Comparison of ENCODE assay signal across 8 cellular contexts in genomic region chr20:49989234-49990065, GRCh38. TPM values are rescaled to one million over a fixed set of nuclear protein-coding genes. Genes with fewer than 3 reads are reported as not detected.
DNase-seq lines count a peak whose midpoint lies in the region; ATAC-seq and TF ChIP-seq lines count a peak whose summit lies in the region.

No MANE protein-coding gene starts in this region.

- DNase-seq in G401 (ENCODE audit: low spot score) (peak; percentile 56), adipocyte (ENCODE audit: low read depth) (peak; percentile 75), left ventricle myocardium inferior (peak; percentile 59), retina (peak; percentile 28), GM10248 (ENCODE audit: extremely low spot score) (no peak), cortex of kidney (lab: John Stamatoyannopoulos, UW) (no peak)
- no peak for DNase-seq in stimulated activated CD8-positive, alpha-beta memory T cell treated with anti-CD3 and anti-CD28 coated beads, Interleukin-4, amount 100 ng/mL, for 48 hours

- POLR2A ChIA-PET in GM10248 (lab: Yijun Ruan, JAX): no interaction called here

- peak overlapping the region; percentile 76 for H3K9ac ChIP-seq in adipocyte (ENCODE audit: low read length)

- peaks cover 68% of the 10 kb centered on the region for H3K4me1 ChIP-seq in adipocyte (ENCODE audit: control insufficient read depth, insufficient read depth, low read length)
- peaks cover 77% of the 10 kb centered on the region for H3K4me1 ChIP-seq in left ventricle myocardium inferior

- no peak for ATAC-seq in HG02970 (IDR thresholded peaks at IDR 0.05; ENCODE audit: low FRiP score, unreplicated experiment)

- H3K9me3 ChIP-seq in adipocyte (ENCODE audit: control insufficient read depth, low read length) (no peaks in the 10 kb centered on the region), left ventricle myocardium inferior (replicated peaks) (no peaks in the 10 kb centered on the region)

- H3K36me3 ChIP-seq in adipocyte (ENCODE audit: control insufficient read depth, insufficient read depth, low read length, severe bottlenecking) (peaks cover 27% of the 10 kb centered on the region), left ventricle myocardium inferior (no peaks in the 10 kb centered on the region)

- H3K27me3 ChIP-seq in adipocyte (replicated peaks; ENCODE audit: control insufficient read depth, insufficient read depth, low read length) (no peaks in the 10 kb centered on the region), left ventricle myocardium inferior (ENCODE audit: low read depth) (no peaks in the 10 kb centered on the region)

- CTCF ChIA-PET in GM10248 (lab: Yijun Ruan, JAX): interaction anchor here (0.8 to 5.3 kb wide), 7 partner anchors 10 to 180 kb away, joined by 3 to 36 read pairs (median 4); no protein-coding TSS in a partner anchor

- peak overlapping the region; percentile 77 for H3K27ac ChIP-seq in left ventricle myocardium inferior (replicated peaks)

- no peak overlapping the region for H3K4me3 ChIP-seq in adipocyte (ENCODE audit: low read length)
- H3K4me3 ChIP-seq in left ventricle myocardium inferior: peak overlapping the region; percentile 15

- intact Hi-C loops in left ventricle myocardium inferior (cut with micrococcal nuclease): loop anchor here (10.0 kb wide), 1 partner anchor 185 kb away; no protein-coding TSS in a partner anchor

- in situ Hi-C loops in G401 (cut with HindIII; ENCODE audit: low sequenced_read_pairs): loop anchor here (10.0 kb wide), 1 partner anchor 165 kb away; the partner anchor contains the start of gene PEDS1

- TF ChIP-seq CTCF in left ventricle myocardium inferior (IDR thresholded peaks at IDR 0.05; ENCODE audit: borderline replicate concordance): no peak
- TF ChIP-seq CTCF in GM10248 (IDR thresholded peaks at IDR 0.05; ENCODE audit: control extremely low read depth, extremely low read depth, low read depth, missing control alignments): no peak

RNA-seq across cellular contexts. Expression of gene SNAI1, which starts 6.7 kb away (rescaled TPM):
- 2.9 and 7.5 TPM in 2 replicates for total RNA-seq in G401 (2014; rRNA removed; shearing (Covaris generic))
- total RNA-seq in left ventricle myocardium inferior: 0.69 TPM

RNA-seq across cellular contexts. Expression of gene RNF114, which starts 53.3 kb away (rescaled TPM):
- total RNA-seq in G401 (2014; rRNA removed; shearing (Covaris generic)): 75.1 and 79.8 TPM in 2 replicates
- total RNA-seq in left ventricle myocardium inferior: 50.8 TPM

Comparison
In these comparisons a context has a peak if more than half of its experiments do, and no peak if none do; other contexts are left out.
1. DNase-seq: peak in G401 (single experiment), adipocyte (single experiment), left ventricle myocardium inferior (single experiment) and retina (single experiment); none in GM10248 (single experiment), cortex of kidney (single experiment) and stimulated activated CD8-positive, alpha-beta memory T cell treated with anti-CD3 and anti-CD28 coated beads, Interleukin-4, amount 100 ng/mL, for 48 hours (single experiment).